Comparison of ENCODE assay signal across 1 cellular context in genomic region chr19:3700242-3701032, GRCh38.
A peak's percentile ranks its signal among the peaks of the same experiment; 100 is the strongest.
TF ChIP-seq lines count a peak whose summit lies in the region.

Gene PIP5K1C (minus strand): TSS chr19:3700468. CDS start chr19:3700390, 78 bp downstream.

TF ChIP-seq in SK-N-SH, 30 proteins besides CTCF, POLR2A, EP300 and RAD21 (continued from another document):
- TF ChIP-seq IRF3 (IDR thresholded peaks at IDR 0.05; ENCODE audit: low read depth, low read length) (no peak), POLR2AphosphoS5 (IDR thresholded peaks at IDR 0.05; ENCODE audit: low read depth, low read length) (no peak), ELF1 (IDR thresholded peaks at IDR 0.05) (no peak), RCOR1 (IDR thresholded peaks at IDR 0.05; ENCODE audit: low read length) (no peak), JUND (IDR thresholded peaks at IDR 0.05) (no peak), REST (IDR thresholded peaks at IDR 0.05; ENCODE audit: low read depth, low read length) (no peak), TEAD4 (IDR thresholded peaks at IDR 0.05; ENCODE audit: borderline replicate concordance, insufficient read depth) (no peak), GATA2 (CRISPR knock-in tag; IDR thresholded peaks at IDR 0.05) (no peak), SIN3A (IDR thresholded peaks at IDR 0.05; ENCODE audit: borderline replicate concordance, low read depth, low read length) (no peak), GABPA (IDR thresholded peaks at IDR 0.05; ENCODE audit: low read depth) (no peak), FOXJ3 (CRISPR knock-in tag; IDR thresholded peaks at IDR 0.05) (no peak), RXRA (IDR thresholded peaks at IDR 0.05; ENCODE audit: borderline replicate concordance, low read depth) (no peak), RFX5 (IDR thresholded peaks at IDR 0.05; ENCODE audit: low read length) (no peak), MXI1 (IDR thresholded peaks at IDR 0.05; ENCODE audit: low read depth, low read length) (peak; percentile 43; the same call in 1 of the 2 replicates), EZH2phosphoT487 (IDR thresholded peaks at IDR 0.05; ENCODE audit: borderline replicate concordance, low read depth) (no peak), FOXM1 (IDR thresholded peaks at IDR 0.05; ENCODE audit: low read depth) (no peak), TCF12 (IDR thresholded peaks at IDR 0.05) (no peak), CHD2 (IDR thresholded peaks at IDR 0.05; ENCODE audit: low read length, partially characterized antibody) (peak; percentile 13), FOSL2 (IDR thresholded peaks at IDR 0.05; ENCODE audit: borderline replicate concordance, low read depth) (no peak), NRF1 (IDR thresholded peaks at IDR 0.05; ENCODE audit: low read depth, low read length) (peak; percentile 56), MEF2A (IDR thresholded peaks at IDR 0.05; ENCODE audit: borderline replicate concordance, low read depth) (no peak), USF1 (IDR thresholded peaks at IDR 0.05; ENCODE audit: borderline replicate concordance, low read depth) (no peak)
- TF ChIP-seq, protein P1, sequence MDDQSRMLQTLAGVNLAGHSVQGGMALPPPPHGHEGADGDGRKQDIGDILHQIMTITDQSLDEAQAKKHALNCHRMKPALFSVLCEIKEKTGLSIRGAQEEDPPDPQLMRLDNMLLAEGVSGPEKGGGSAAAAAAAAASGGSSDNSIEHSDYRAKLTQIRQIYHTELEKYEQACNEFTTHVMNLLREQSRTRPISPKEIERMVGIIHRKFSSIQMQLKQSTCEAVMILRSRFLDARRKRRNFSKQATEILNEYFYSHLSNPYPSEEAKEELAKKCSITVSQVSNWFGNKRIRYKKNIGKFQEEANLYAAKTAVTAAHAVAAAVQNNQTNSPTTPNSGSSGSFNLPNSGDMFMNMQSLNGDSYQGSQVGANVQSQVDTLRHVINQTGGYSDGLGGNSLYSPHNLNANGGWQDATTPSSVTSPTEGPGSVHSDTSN (IDR thresholded peaks at IDR 0.05): peak; percentile 86
- TF ChIP-seq, protein P2, sequence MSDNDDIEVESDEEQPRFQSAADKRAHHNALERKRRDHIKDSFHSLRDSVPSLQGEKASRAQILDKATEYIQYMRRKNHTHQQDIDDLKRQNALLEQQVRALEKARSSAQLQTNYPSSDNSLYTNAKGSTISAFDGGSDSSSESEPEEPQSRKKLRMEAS (IDR thresholded peaks at IDR 0.05; ENCODE audit: low read depth): no peak
- TF ChIP-seq, protein P3, sequence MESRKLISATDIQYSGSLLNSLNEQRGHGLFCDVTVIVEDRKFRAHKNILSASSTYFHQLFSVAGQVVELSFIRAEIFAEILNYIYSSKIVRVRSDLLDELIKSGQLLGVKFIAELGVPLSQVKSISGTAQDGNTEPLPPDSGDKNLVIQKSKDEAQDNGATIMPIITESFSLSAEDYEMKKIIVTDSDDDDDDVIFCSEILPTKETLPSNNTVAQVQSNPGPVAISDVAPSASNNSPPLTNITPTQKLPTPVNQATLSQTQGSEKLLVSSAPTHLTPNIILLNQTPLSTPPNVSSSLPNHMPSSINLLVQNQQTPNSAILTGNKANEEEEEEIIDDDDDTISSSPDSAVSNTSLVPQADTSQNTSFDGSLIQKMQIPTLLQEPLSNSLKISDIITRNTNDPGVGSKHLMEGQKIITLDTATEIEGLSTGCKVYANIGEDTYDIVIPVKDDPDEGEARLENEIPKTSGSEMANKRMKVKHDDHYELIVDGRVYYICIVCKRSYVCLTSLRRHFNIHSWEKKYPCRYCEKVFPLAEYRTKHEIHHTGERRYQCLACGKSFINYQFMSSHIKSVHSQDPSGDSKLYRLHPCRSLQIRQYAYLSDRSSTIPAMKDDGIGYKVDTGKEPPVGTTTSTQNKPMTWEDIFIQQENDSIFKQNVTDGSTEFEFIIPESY (IDR thresholded peaks at IDR 0.05; ENCODE audit: borderline replicate concordance, low read depth): no peak
